1 cellular context compared by ENCODE assay signal in genomic region chr19:38417544-38418506, GRCh38.
A peak's percentile ranks its signal among the peaks of the same experiment; 100 is the strongest.
TF ChIP-seq lines count a peak whose summit lies in the region.

No MANE protein-coding gene starts in this region.

TF ChIP-seq in K562, 482 proteins besides CTCF, POLR2A, EP300 and RAD21 (continues in another document):
- TF ChIP-seq GTF3C2 (IDR thresholded peaks at IDR 0.05; ENCODE audit: borderline replicate concordance, extremely low read depth, insufficient read length), result no peak
- TF ChIP-seq SOX6 (IDR thresholded peaks at IDR 0.05), result peak; percentile 31; the same call in 1 of the 2 replicates
- no peak for TF ChIP-seq ERF (CRISPR knock-in tag; IDR thresholded peaks at IDR 0.05)
- no peak for TF ChIP-seq ELK3 (CRISPR knock-in tag; IDR thresholded peaks at IDR 0.05)
- no peak for TF ChIP-seq ARID3A (IDR thresholded peaks at IDR 0.05; ENCODE audit: borderline replicate concordance, low read depth, low read length)
- no peak for TF ChIP-seq NR2C2 (CRISPR knock-in tag; IDR thresholded peaks at IDR 0.05)
- TF ChIP-seq NR2C2 (tag; IDR thresholded peaks at IDR 0.05), result peak; percentile 57; the same call in 1 of the 2 replicates
- peak; percentile 69 to 92 for TF ChIP-seq MAZ (CRISPR knock-in tag; conservative IDR thresholded peaks at IDR 0.05 in 1 of 2, IDR thresholded peaks at IDR 0.05 in 1 of 2)
- TF ChIP-seq GMEB1 (CRISPR knock-in tag; IDR thresholded peaks at IDR 0.05), result peak; percentile 57
- TF ChIP-seq KLF6 (CRISPR knock-in tag; IDR thresholded peaks at IDR 0.05; ENCODE audit: borderline replicate concordance), result 0 out of 2 replicates have a peak, but pooled peaks have one; percentile 11
- TF ChIP-seq CREB1 (IDR thresholded peaks at IDR 0.05), result peak; percentile 19; the same call in 1 of the 2 replicates
- TF ChIP-seq CREB1 (CRISPR knock-in tag; IDR thresholded peaks at IDR 0.05), result peak; percentile 87
- no peak for TF ChIP-seq ZSCAN29 (IDR thresholded peaks at IDR 0.05)
- TF ChIP-seq EP400 (IDR thresholded peaks at IDR 0.05), result peak; percentile 63
- TF ChIP-seq CBX5 (IDR thresholded peaks at IDR 0.05; ENCODE audit: borderline replicate concordance, low read depth), result no peak
- no peak for TF ChIP-seq RBM17 (IDR thresholded peaks at IDR 0.05; ENCODE audit: borderline replicate concordance, low read depth, low read length)
- TF ChIP-seq ZBTB11 (CRISPR knock-in tag; IDR thresholded peaks at IDR 0.05), result peak in 2 of 3 experiments; percentile 65 to 95; a peak in 4 of 6 replicates
- no peak for TF ChIP-seq GTF2A2 (tag; IDR thresholded peaks at IDR 0.05)
- peak; percentile 96 for TF ChIP-seq HINFP (tag; conservative IDR thresholded peaks at IDR 0.05; ENCODE audit: low read depth)
- peak; percentile 6 for TF ChIP-seq DACH1 (IDR thresholded peaks at IDR 0.05; ENCODE audit: partially characterized antibody)
- TF ChIP-seq PKNOX1 (IDR thresholded peaks at IDR 0.05), result peak; percentile 36; the same call in 1 of the 2 replicates
- peak; percentile 35; the same call in 1 of the 2 replicates for TF ChIP-seq ZBTB2 (IDR thresholded peaks at IDR 0.05)
- no peak for TF ChIP-seq MAFG (tag; conservative IDR thresholded peaks at IDR 0.05)
- peak in 1 of 2 experiments; percentile 48; a peak in 2 of 4 replicates for TF ChIP-seq HDAC1 (IDR thresholded peaks at IDR 0.05)
- peak; percentile 39 to 49; a peak in 1 of 4 replicates for TF ChIP-seq MLLT1 (IDR thresholded peaks at IDR 0.05)
- TF ChIP-seq ZBTB5 (IDR thresholded peaks at IDR 0.05), result peak; percentile 93
- peak; percentile 63 for TF ChIP-seq JUND (IDR thresholded peaks at IDR 0.05; ENCODE audit: borderline replicate concordance, low read depth, low read length)
- TF ChIP-seq JUND (tag; IDR thresholded peaks at IDR 0.05; ENCODE audit: borderline replicate concordance, low read depth, low read length), result peak; percentile 55; the same call in 1 of the 3 replicates
- TF ChIP-seq HOMEZ (CRISPR knock-in tag; IDR thresholded peaks at IDR 0.05), result no peak
- TF ChIP-seq TRIM24 (IDR thresholded peaks at IDR 0.05), result 0 out of 4 replicates have a peak, but pooled peaks of 1 of the 2 experiments have one; percentile 70
